9 cellular contexts compared by ENCODE assay signal in the genomic region with DNA sequence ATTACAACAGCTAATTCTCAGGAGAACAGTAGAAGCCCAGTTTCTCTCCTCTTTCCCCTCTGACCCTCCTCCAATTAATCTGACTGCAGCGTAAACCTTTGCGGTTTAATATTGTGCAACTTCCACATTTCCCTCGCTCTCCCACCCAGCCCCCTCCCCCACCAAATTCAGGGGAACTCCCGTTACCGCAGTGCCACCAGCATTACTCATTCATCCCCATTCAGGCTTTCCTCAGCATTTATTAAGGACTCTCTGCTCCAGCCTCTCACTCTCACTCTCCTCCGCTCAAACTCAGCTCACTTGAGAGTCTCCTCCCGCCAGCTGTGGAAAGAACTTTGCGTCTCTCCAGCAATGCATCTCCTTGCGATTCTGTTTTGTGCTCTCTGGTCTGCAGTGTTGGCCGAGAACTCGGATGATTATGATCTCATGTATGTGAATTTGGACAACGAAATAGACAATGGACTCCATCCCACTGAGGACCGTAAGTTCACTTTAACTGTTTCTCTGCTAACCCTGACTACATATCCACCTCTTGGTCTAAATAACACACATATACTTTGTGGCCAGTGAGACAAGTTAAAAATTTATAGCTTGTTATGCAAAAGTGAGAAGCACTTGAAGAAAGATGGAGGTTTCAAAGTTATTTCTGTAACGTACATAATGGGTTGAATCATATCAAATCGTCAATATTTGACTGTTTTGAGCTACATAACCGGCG. TPM values are rescaled to one million over a fixed set of nuclear protein-coding genes. Genes with fewer than 3 reads are reported as not detected.
DNase-seq lines count a peak whose midpoint lies in the region; ATAC-seq, FAIRE-seq and TF ChIP-seq lines count a peak whose summit lies in the region.
"Had no signal": no experiment of that assay in that cellular context is flagged by ENCODE, and none has a peak within 500 bp of the region (broad histone marks: within the 10 kb centered on the region; RNA-seq: fewer than 3 reads in every experiment).

A gene (plus strand): TSS at position 268 of the 718 bp plus-strand sequence. CDS start 84 bp downstream, at position 352.

- intact Hi-C loops in Right ventricle myocardium superior (cut with DNase I): no loop called here

- H3K4me1 Mint-ChIP-seq in activated T-helper 17 cell treated with anti-CD3 and anti-CD28 coated beads, Interleukin-2, amount 50 U/mL, for 72 hours: no peaks in the 10 kb centered on the region

- H2AFZ ChIP-seq in parathyroid adenoma: peak within 1 kb of the TSS; percentile 80

- no peaks in the 10 kb centered on the region for H3K79me2 ChIP-seq in parathyroid adenoma

- no peak within 1 kb of the TSS for H3K27ac Mint-ChIP-seq in activated T-helper 17 cell treated with anti-CD3 and anti-CD28 coated beads, Interleukin-2, amount 50 U/mL, for 72 hours
- H3K27ac Mint-ChIP-seq: natural killer cell had no signal

- H3K4me1 ChIP-seq in BE2C (no peaks in the 10 kb centered on the region), parathyroid adenoma (peaks cover 4% of the 10 kb centered on the region)

- FAIRE-seq in HTR-8/SVneo (lab: Jason Lieb, UNC): no peak

- H3K27me3 ChIP-seq in BE2C (peaks cover 51% of the 10 kb centered on the region), parathyroid adenoma (ENCODE audit: control insufficient read depth, insufficient read depth, low read length) (no peaks in the 10 kb centered on the region)

- no peaks in the 10 kb centered on the region for H3K9me3 Mint-ChIP-seq in activated T-helper 17 cell treated with anti-CD3 and anti-CD28 coated beads, Interleukin-2, amount 50 U/mL, for 72 hours

- no peak for DNase-seq in BE2C
- peak; percentile 77 for DNase-seq in HTR-8/SVneo (ENCODE audit: insufficient read length, low spot score)
- DNase-seq in Right ventricle myocardium superior: no peak
- no peak for DNase-seq in epidermal melanocyte (ENCODE audit: insufficient read length, low spot score)
- DNase-seq: natural killer cell had no signal

- no peaks in the 10 kb centered on the region for H3K36me3 Mint-ChIP-seq in activated T-helper 17 cell treated with anti-CD3 and anti-CD28 coated beads, Interleukin-2, amount 50 U/mL, for 72 hours (ENCODE audit: low read depth)
- H3K36me3 Mint-ChIP-seq: natural killer cell had no signal

- H3K27me3 Mint-ChIP-seq in activated T-helper 17 cell treated with anti-CD3 and anti-CD28 coated beads, Interleukin-2, amount 50 U/mL, for 72 hours: peaks cover 36% of the 10 kb centered on the region

- no peaks in the 10 kb centered on the region for H3K36me3 ChIP-seq in BE2C
- no peaks in the 10 kb centered on the region for H3K36me3 ChIP-seq in parathyroid adenoma (ENCODE audit: control insufficient read depth, insufficient read depth, low read length)

- H3K4me3 Mint-ChIP-seq in activated T-helper 17 cell treated with anti-CD3 and anti-CD28 coated beads, Interleukin-2, amount 50 U/mL, for 72 hours: peak within 1 kb of the TSS; percentile 9
- H3K4me3 Mint-ChIP-seq: natural killer cell had no signal

- H3K9ac ChIP-seq in parathyroid adenoma: no peak within 1 kb of the TSS

- H3K27ac ChIP-seq in parathyroid adenoma: peak within 1 kb of the TSS; percentile 16

- H3K4me3 ChIP-seq in BE2C (ENCODE audit: low read depth, low read length) (peak within 1 kb of the TSS; percentile 39), parathyroid adenoma (ENCODE audit: low read depth, low read length) (peak within 1 kb of the TSS; percentile 47)

- no peak for TF ChIP-seq CTCF in BE2C (IDR thresholded peaks at IDR 0.05; ENCODE audit: low read depth, low read length)
- no peak for TF ChIP-seq CTCF in parathyroid adenoma (IDR thresholded peaks at IDR 0.05)

- H3K9me3 ChIP-seq in BE2C (no peaks in the 10 kb centered on the region), parathyroid adenoma (ENCODE audit: control insufficient read depth, low read length) (no peaks in the 10 kb centered on the region)

- H3K4me2 ChIP-seq in parathyroid adenoma (ENCODE audit: low read length): peak within 1 kb of the TSS; percentile 84

- ATAC-seq in activated T-helper 17 cell treated with anti-CD3 and anti-CD28 coated beads, Interleukin-2, amount 50 U/mL, for 72 hours (replicated peaks): no peak
- ATAC-seq in Right ventricle myocardium superior (ENCODE audit: poor library complexity) (peak; percentile 70), HG02642 (IDR thresholded peaks at IDR 0.05; ENCODE audit: poor library complexity, unreplicated experiment) (no peak), GM21723 (IDR thresholded peaks at IDR 0.05; ENCODE audit: unreplicated experiment) (no peak)

RNA-seq across cellular contexts. Expression of the gene that starts here (rescaled TPM):
- not detected for polyA plus RNA-seq in BE2C (2012; ENCODE audit: insufficient read depth, insufficient read length, low read depth)
- total RNA-seq in activated T-helper 17 cell treated with anti-CD3 and anti-CD28 coated beads, Interleukin-2, amount 50 U/mL, for 72 hours: under 1 TPM in 1 of 2 donors, not detected in 1; 0.19 TPM
- 0.13 TPM for total RNA-seq in Right ventricle myocardium superior

Comparison
In these comparisons a context has a peak if more than half of its experiments do, and no peak if none do; other contexts are left out.
1. Peak in ATAC-seq in Right ventricle myocardium superior; RNA of the gene not detected or under 1 TPM.